Comparison of ENCODE assay signal across 23 cellular contexts in genomic region chr5:84259221-84260045, GRCh38.
A peak's percentile ranks its signal among the peaks of the same experiment; 100 is the strongest.
DNase-seq lines count a peak whose midpoint lies in the region; ATAC-seq and TF ChIP-seq lines count a peak whose summit lies in the region.
"Had no signal": no experiment of that assay in that cellular context is flagged by ENCODE, and none has a peak within 500 bp of the region (broad histone marks: within the 10 kb centered on the region; RNA-seq: fewer than 3 reads in every experiment).

No MANE protein-coding gene starts in this region.

- H3K9me3 Mint-ChIP-seq in HFFc6, result peaks cover 26% of the 10 kb centered on the region
- H3K9me3 Mint-ChIP-seq: dendritic cell treated with granulocyte-macrophage colony-stimulating factor and Interleukin-4, amounts not matched to agents 40 ng/mL and 50 ng/mL, for 4 days; mesothelial cell of epicardium; nephron had no signal

- ATAC-seq in GM21717 (IDR thresholded peaks at IDR 0.05; ENCODE audit: unreplicated experiment) (peak; percentile 8), GM18498 (IDR thresholded peaks at IDR 0.05; ENCODE audit: unreplicated experiment) (no peak)
- ATAC-seq: HCT116, heart right ventricle, left lobe of liver, PC-3 had no signal

- intact Hi-C loops in dorsolateral prefrontal cortex (cut with DNase I), result loop anchor here in 1 of 2 donors (10.0 kb wide), 1 partner anchor 335 kb away; no protein-coding TSS in a partner anchor

- no peaks in the 10 kb centered on the region for H3K9me3 ChIP-seq in BE2C
- H3K9me3 ChIP-seq: heart right ventricle had no signal

- H3K36me3 Mint-ChIP-seq in HFFc6 (ENCODE audit: low read depth), result no peaks in the 10 kb centered on the region; the same call in 1 of the 2 replicates
- H3K36me3 Mint-ChIP-seq: mesothelial cell of epicardium had no signal

- H3K4me1 ChIP-seq in BE2C, result peaks cover 20% of the 10 kb centered on the region
- H3K4me1 ChIP-seq: heart right ventricle had no signal

- H3K27me3 Mint-ChIP-seq in HFFc6 (ENCODE audit: insufficient read depth), result no peaks in the 10 kb centered on the region
- H3K27me3 Mint-ChIP-seq: dendritic cell treated with granulocyte-macrophage colony-stimulating factor and Interleukin-4, amounts not matched to agents 40 ng/mL and 50 ng/mL, for 4 days had no signal

- no peaks in the 10 kb centered on the region for H3K36me3 ChIP-seq in BE2C
- H3K36me3 ChIP-seq: heart right ventricle had no signal

- peak overlapping the region in 32 of 59 donors; percentile 1 to 55 (median 38) for H3K27ac ChIP-seq in dorsolateral prefrontal cortex
- H3K27ac ChIP-seq: heart right ventricle had no signal

- peak; percentile 35 for DNase-seq in BE2C
- DNase-seq in NCI-H1694 (lab: John Stamatoyannopoulos, UW), result peak; percentile 25
- DNase-seq in dorsolateral prefrontal cortex, result no peak
- no peak for DNase-seq in putamen (ENCODE audit: low spot score)
- DNase-seq in HFFc6, result no peak
- no peak for DNase-seq in RKO (ENCODE audit: low spot score)
- DNase-seq: activated CD4-positive, alpha-beta T cell treated with anti-CD3 and anti-CD28 coated beads for 1 hour; activated naive CD4-positive, alpha-beta T cell; activated T-cell treated with anti-CD3 and anti-CD28 coated beads, Interleukin-2, amount 50 U/mL, for 1 hour; amniotic stem cell; heart right ventricle; NCI-H774; PC-3; SHP77 treated with DMSO at 0.1 percent for 48 hours; stimulated activated CD8-positive, alpha-beta memory T cell treated with anti-CD3 and anti-CD28 coated beads, Interleukin-4, amount 100 ng/mL, for 48 hours; trophoblast cell had no signal

- no peak for TF ChIP-seq CTCF in BE2C (IDR thresholded peaks at IDR 0.05; ENCODE audit: low read depth, low read length)
- TF ChIP-seq CTCF in dorsolateral prefrontal cortex (IDR thresholded peaks at IDR 0.05 in 54 of 56, conservative IDR thresholded peaks at IDR 0.05 in 2 of 56; ENCODE audit: low read depth in 1 of 56, partially characterized antibody in 56 of 56), result no peak
- TF ChIP-seq CTCF in HFFc6 (IDR thresholded peaks at IDR 0.05), result no peak

- no peak overlapping the region for H3K4me3 ChIP-seq in BE2C (ENCODE audit: low read depth, low read length)
- no peak overlapping the region for H3K4me3 ChIP-seq in dorsolateral prefrontal cortex
- H3K4me3 ChIP-seq: heart right ventricle had no signal

- no peak overlapping the region for H3K27ac Mint-ChIP-seq in HFFc6
- H3K27ac Mint-ChIP-seq: dendritic cell treated with granulocyte-macrophage colony-stimulating factor and Interleukin-4, amounts not matched to agents 40 ng/mL and 50 ng/mL, for 4 days; mesothelial cell of epicardium; nephron had no signal

- H3K4me3 Mint-ChIP-seq in HFFc6, result no peak overlapping the region
- H3K4me3 Mint-ChIP-seq: dendritic cell treated with granulocyte-macrophage colony-stimulating factor and Interleukin-4, amounts not matched to agents 40 ng/mL and 50 ng/mL, for 4 days; mesothelial cell of epicardium; nephron had no signal

- H3K27me3 ChIP-seq in BE2C, result no peaks in the 10 kb centered on the region
- no peaks in the 10 kb centered on the region for H3K27me3 ChIP-seq in dorsolateral prefrontal cortex
- H3K27me3 ChIP-seq: heart right ventricle had no signal

- no peaks in the 10 kb centered on the region; the same call in 1 of the 2 replicates for H3K4me1 Mint-ChIP-seq in HFFc6 (ENCODE audit: low read depth)

Comparison
In these comparisons a context has a peak if more than half of its experiments do, and no peak if none do; other contexts are left out.
1. DNase-seq: peak in BE2C (single experiment) and NCI-H1694 (single experiment); none in dorsolateral prefrontal cortex (0 of 10), putamen (single experiment), HFFc6 (single experiment) and RKO (single experiment).